In the genomic region with DNA sequence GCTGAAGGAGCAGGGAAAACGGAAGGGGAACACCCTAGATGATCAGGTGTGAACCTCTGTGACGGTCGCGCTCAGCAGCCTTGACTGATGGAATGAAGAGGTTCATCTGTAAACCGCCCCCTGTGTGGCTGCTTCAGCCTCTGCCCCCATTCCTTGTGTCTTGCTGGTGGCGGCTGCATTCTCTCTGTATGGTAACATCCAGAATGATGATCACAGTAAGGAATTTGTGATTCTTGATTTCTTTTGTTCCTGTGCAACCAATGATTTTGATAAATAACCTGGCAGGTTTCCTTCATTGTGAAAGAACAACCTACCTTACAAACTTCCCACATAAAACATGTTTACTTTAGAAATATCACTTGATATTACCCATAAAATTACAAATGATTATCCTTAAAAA, we compare ENCODE assay signal across 1 cellular context.
TF ChIP-seq lines count a peak whose summit lies in the region.

No MANE protein-coding gene starts in this region.

TF ChIP-seq in HepG2, 621 proteins besides CTCF, POLR2A, EP300 and RAD21 (continued from another document):
- TF ChIP-seq, protein P1, sequence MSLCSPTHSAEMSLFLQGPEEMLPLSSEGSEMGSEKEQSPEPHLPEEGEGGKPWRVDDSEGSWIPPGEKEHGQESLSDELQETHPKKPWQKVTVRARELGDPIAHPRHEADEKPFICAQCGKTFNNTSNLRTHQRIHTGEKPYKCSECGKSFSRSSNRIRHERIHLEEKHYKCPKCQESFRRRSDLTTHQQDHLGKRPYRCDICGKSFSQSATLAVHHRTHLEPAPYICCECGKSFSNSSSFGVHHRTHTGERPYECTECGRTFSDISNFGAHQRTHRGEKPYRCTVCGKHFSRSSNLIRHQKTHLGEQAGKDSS (CRISPR knock-in tag; IDR thresholded peaks at IDR 0.05; ENCODE audit: borderline replicate concordance, low read depth): no peak
- no peak for TF ChIP-seq ASH2L (IDR thresholded peaks at IDR 0.05; ENCODE audit: insufficient read length, low read depth, low read length)
- TF ChIP-seq ZNF572 (CRISPR knock-in tag; IDR thresholded peaks at IDR 0.05): no peak
- no peak for TF ChIP-seq MTF1 (CRISPR knock-in tag; IDR thresholded peaks at IDR 0.05)
- TF ChIP-seq MED8 (CRISPR knock-in tag; IDR thresholded peaks at IDR 0.05; ENCODE audit: insufficient replicate concordance): no peak
- TF ChIP-seq KLF15 (CRISPR knock-in tag; IDR thresholded peaks at IDR 0.05; ENCODE audit: borderline replicate concordance): no peak
